ENCODE assay signal across 1 cellular context in genomic region chr20:47912786-47913501, GRCh38.
TF ChIP-seq lines count a peak whose summit lies in the region.

No MANE protein-coding gene starts in this region.

TF ChIP-seq in HepG2, 621 proteins besides CTCF, POLR2A, EP300 and RAD21 (continued from another document):
- TF ChIP-seq ZNF574 (CRISPR knock-in tag; IDR thresholded peaks at IDR 0.05) (peak; percentile 50; the same call in 1 of the 2 replicates), ZNF816 (CRISPR knock-in tag; IDR thresholded peaks at IDR 0.05; ENCODE audit: borderline replicate concordance) (0 out of 2 replicates have a peak, but pooled peaks have one; percentile 55), KLF11 (CRISPR knock-in tag; IDR thresholded peaks at IDR 0.05) (peak; percentile 89; the same call in 1 of the 2 replicates), FOXK2 (IDR thresholded peaks at IDR 0.05) (peak; percentile 89), RARA (CRISPR knock-in tag; IDR thresholded peaks at IDR 0.05) (peak; percentile 94), FOXA3 (CRISPR knock-in tag; IDR thresholded peaks at IDR 0.05) (peak; percentile 97), IRF2 (CRISPR knock-in tag; IDR thresholded peaks at IDR 0.05) (peak; percentile 84), HOXA3 (CRISPR knock-in tag; IDR thresholded peaks at IDR 0.05) (peak; percentile 33; the same call in 1 of the 2 replicates)
- TF ChIP-seq, protein P1, sequence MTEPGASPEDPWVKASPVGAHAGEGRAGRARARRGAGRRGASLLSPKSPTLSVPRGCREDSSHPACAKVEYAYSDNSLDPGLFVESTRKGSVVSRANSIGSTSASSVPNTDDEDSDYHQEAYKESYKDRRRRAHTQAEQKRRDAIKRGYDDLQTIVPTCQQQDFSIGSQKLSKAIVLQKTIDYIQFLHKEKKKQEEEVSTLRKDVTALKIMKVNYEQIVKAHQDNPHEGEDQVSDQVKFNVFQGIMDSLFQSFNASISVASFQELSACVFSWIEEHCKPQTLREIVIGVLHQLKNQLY (CRISPR knock-in tag; IDR thresholded peaks at IDR 0.05), result peak; percentile 90
- TF ChIP-seq, protein P2, sequence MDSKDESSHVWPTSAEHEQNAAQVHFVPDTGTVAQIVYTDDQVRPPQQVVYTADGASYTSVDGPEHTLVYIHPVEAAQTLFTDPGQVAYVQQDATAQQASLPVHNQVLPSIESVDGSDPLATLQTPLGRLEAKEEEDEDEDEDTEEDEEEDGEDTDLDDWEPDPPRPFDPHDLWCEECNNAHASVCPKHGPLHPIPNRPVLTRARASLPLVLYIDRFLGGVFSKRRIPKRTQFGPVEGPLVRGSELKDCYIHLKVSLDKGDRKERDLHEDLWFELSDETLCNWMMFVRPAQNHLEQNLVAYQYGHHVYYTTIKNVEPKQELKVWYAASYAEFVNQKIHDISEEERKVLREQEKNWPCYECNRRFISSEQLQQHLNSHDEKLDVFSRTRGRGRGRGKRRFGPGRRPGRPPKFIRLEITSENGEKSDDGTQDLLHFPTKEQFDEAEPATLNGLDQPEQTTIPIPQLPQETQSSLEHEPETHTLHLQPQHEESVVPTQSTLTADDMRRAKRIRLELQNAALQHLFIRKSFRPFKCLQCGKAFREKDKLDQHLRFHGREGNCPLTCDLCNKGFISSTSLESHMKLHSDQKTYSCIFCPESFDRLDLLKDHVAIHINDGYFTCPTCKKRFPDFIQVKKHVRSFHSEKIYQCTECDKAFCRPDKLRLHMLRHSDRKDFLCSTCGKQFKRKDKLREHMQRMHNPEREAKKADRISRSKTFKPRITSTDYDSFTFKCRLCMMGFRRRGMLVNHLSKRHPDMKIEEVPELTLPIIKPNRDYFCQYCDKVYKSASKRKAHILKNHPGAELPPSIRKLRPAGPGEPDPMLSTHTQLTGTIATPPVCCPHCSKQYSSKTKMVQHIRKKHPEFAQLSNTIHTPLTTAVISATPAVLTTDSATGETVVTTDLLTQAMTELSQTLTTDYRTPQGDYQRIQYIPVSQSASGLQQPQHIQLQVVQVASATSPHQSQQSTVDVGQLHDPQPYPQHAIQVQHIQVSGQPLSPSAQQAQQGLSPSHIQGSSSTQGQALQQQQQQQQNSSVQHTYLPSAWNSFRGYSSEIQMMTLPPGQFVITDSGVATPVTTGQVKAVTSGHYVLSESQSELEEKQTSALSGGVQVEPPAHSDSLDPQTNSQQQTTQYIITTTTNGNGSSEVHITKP (CRISPR knock-in tag; IDR thresholded peaks at IDR 0.05; ENCODE audit: low read depth), result peak; percentile 99
- TF ChIP-seq, protein P3, sequence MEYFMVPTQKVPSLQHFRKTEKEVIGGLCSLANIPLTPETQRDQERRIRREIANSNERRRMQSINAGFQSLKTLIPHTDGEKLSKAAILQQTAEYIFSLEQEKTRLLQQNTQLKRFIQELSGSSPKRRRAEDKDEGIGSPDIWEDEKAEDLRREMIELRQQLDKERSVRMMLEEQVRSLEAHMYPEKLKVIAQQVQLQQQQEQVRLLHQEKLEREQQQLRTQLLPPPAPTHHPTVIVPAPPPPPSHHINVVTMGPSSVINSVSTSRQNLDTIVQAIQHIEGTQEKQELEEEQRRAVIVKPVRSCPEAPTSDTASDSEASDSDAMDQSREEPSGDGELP (IDR thresholded peaks at IDR 0.05; ENCODE audit: borderline replicate concordance, low read depth), result peak; percentile 81
- TF ChIP-seq, protein P4, sequence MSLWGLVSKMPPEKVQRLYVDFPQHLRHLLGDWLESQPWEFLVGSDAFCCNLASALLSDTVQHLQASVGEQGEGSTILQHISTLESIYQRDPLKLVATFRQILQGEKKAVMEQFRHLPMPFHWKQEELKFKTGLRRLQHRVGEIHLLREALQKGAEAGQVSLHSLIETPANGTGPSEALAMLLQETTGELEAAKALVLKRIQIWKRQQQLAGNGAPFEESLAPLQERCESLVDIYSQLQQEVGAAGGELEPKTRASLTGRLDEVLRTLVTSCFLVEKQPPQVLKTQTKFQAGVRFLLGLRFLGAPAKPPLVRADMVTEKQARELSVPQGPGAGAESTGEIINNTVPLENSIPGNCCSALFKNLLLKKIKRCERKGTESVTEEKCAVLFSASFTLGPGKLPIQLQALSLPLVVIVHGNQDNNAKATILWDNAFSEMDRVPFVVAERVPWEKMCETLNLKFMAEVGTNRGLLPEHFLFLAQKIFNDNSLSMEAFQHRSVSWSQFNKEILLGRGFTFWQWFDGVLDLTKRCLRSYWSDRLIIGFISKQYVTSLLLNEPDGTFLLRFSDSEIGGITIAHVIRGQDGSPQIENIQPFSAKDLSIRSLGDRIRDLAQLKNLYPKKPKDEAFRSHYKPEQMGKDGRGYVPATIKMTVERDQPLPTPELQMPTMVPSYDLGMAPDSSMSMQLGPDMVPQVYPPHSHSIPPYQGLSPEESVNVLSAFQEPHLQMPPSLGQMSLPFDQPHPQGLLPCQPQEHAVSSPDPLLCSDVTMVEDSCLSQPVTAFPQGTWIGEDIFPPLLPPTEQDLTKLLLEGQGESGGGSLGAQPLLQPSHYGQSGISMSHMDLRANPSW (CRISPR knock-in tag; IDR thresholded peaks at IDR 0.05; ENCODE audit: borderline replicate concordance), result 0 out of 2 replicates have a peak, but pooled peaks have one; percentile 41
